In genomic region chr20:57678340-57678739, GRCh38 we compare ENCODE assay signal across 1 cellular context.
TF ChIP-seq lines count a peak whose summit lies in the region.

No MANE protein-coding gene starts in this region.

TF ChIP-seq in WTC11, 78 proteins besides CTCF, POLR2A, EP300 and RAD21 (continued from another document):
- no peak for TF ChIP-seq FOXP4 (CRISPR knock-in tag; IDR thresholded peaks at IDR 0.05)
- TF ChIP-seq TEAD1 (CRISPR knock-in tag; IDR thresholded peaks at IDR 0.05), result no peak
- no peak for TF ChIP-seq ELF4 (CRISPR knock-in tag; IDR thresholded peaks at IDR 0.05; ENCODE audit: low read depth)
- TF ChIP-seq PRDM15 (CRISPR knock-in tag; IDR thresholded peaks at IDR 0.05), result no peak
- no peak for TF ChIP-seq SMAD3 (CRISPR knock-in tag; IDR thresholded peaks at IDR 0.05; ENCODE audit: borderline replicate concordance)
- no peak for TF ChIP-seq ATF1 (CRISPR knock-in tag; IDR thresholded peaks at IDR 0.05)
- TF ChIP-seq TEAD4 (CRISPR knock-in tag; IDR thresholded peaks at IDR 0.05), result no peak
